In the genomic region with DNA sequence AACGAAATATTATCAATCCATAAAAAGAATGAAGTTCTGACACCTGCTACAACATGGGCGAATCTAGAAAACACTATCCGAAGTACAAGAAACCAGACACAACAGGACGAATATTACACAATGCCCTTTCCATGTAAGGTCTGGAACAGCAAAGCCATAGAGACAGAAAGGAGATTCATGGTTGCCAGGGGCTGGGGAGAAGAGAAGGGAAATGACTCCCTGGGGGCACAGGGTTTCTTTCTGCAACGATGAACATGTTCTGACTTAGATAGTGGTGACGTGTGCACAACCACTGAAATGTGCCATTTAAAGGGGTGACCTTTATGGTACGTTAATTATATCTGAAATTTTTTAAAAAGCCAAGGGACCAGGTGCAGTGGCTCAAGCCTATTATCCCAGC, we compare ENCODE assay signal across 21 cellular contexts. TPM values are rescaled to one million over a fixed set of nuclear protein-coding genes. Genes with fewer than 3 reads are reported as not detected.
"Had no signal": no experiment of that assay in that cellular context is flagged by ENCODE, and none has a peak within 500 bp of the region (broad histone marks: within the 10 kb centered on the region; RNA-seq: fewer than 3 reads in every experiment).

No MANE protein-coding gene starts in this region.

- H3K4me1 ChIP-seq: colonic mucosa, esophagus muscularis mucosa, heart left ventricle, pancreas, tibial artery had no signal

- H3K27ac ChIP-seq: colonic mucosa, dorsolateral prefrontal cortex, esophagus muscularis mucosa, heart left ventricle, pancreas, tibial artery, WERI-Rb-1 had no signal

- DNase-seq: activated CD4-positive, alpha-beta T cell treated with anti-CD3 and anti-CD28 coated beads, Interleukin-2, amount 10 ng/mL, durations not matched to agents 7 days and 5 days; activated CD4-positive, CD25-positive, alpha-beta regulatory T cell treated with anti-CD3 and anti-CD28 coated beads, Interleukin-2, amount 50 U/mL, for 72 hours; activated CD8-positive, alpha-beta memory T cell treated with anti-CD3 and anti-CD28 coated beads, Interleukin-2, amount 10 ng/mL, durations not matched to agents 7 days and 5 days; activated CD8-positive, alpha-beta T cell treated with anti-CD3 and anti-CD28 coated beads for 36 hours; activated gamma-delta T cell; activated T-cell treated with anti-CD3 and anti-CD28 coated beads for 4 hours; colonic mucosa; dorsolateral prefrontal cortex; effector memory CD8-positive, alpha-beta T cell; heart left ventricle; left ventricle myocardium superior; pancreas; right cardiac atrium; stimulated activated CD4-positive, alpha-beta T cell treated with anti-CD3 and anti-CD28 coated beads, Interleukin-12 subunit alpha, Interleukin-12 subunit beta, amount 100 ng/mL, for 4 hours; stimulated activated naive CD8-positive, alpha-beta T cell treated with anti-CD3 and anti-CD28 coated beads, Interleukin-15, amount 100 ng/mL, for 72 hours; tibial artery; WERI-Rb-1 had no signal

- H3K9me3 Mint-ChIP-seq: activated CD4-positive, alpha-beta T cell treated with anti-CD3 and anti-CD28 coated beads, Interleukin-2, amount 10 ng/mL, durations not matched to agents 7 days and 5 days; activated CD8-positive, alpha-beta T cell treated with anti-CD3 and anti-CD28 coated beads for 36 hours; activated naive CD4-positive, alpha-beta T cell treated with anti-CD3 and anti-CD28 coated beads, Interleukin-2, amount 50 U/mL, for 72 hours; activated T-helper 1 cell treated with anti-CD3 and anti-CD28 coated beads, Interleukin-12 subunit alpha, Interleukin-12 subunit beta, Interleukin-2, Interleukin-4 antibody, amounts not matched to agents 30 ng/mL and 10 ng/mL and 1 ng/mL, durations not matched to agents 14 hours and 24 hours and 36 hours; effector memory CD8-positive, alpha-beta T cell; natural killer cell treated with Interleukin-12 subunit alpha and Interleukin-12 subunit beta and Interleukin-15 and Interleukin-18, amount 100 ng/mL, for 72 hours; stimulated activated naive CD8-positive, alpha-beta T cell treated with anti-CD3 and anti-CD28 coated beads, Interleukin-15, amount 100 ng/mL, for 72 hours had no signal

- H3K4me3 Mint-ChIP-seq: activated CD4-positive, alpha-beta T cell treated with anti-CD3 and anti-CD28 coated beads, Interleukin-2, amount 10 ng/mL, durations not matched to agents 7 days and 5 days; activated CD8-positive, alpha-beta memory T cell treated with anti-CD3 and anti-CD28 coated beads, Interleukin-2, amount 10 ng/mL, durations not matched to agents 7 days and 5 days; activated CD8-positive, alpha-beta T cell treated with anti-CD3 and anti-CD28 coated beads for 36 hours; activated T-helper 1 cell treated with anti-CD3 and anti-CD28 coated beads, Interleukin-12 subunit alpha, Interleukin-12 subunit beta, Interleukin-2, Interleukin-4 antibody, amounts not matched to agents 30 ng/mL and 10 ng/mL and 1 ng/mL, durations not matched to agents 14 hours and 24 hours and 36 hours; effector memory CD8-positive, alpha-beta T cell; natural killer cell treated with Interleukin-12 subunit alpha and Interleukin-12 subunit beta and Interleukin-15 and Interleukin-18, amount 100 ng/mL, for 72 hours; stimulated activated naive CD8-positive, alpha-beta T cell treated with anti-CD3 and anti-CD28 coated beads, Interleukin-15, amount 100 ng/mL, for 72 hours had no signal

- H3K27me3 Mint-ChIP-seq: activated CD4-positive, alpha-beta T cell treated with anti-CD3 and anti-CD28 coated beads, Interleukin-2, amount 10 ng/mL, durations not matched to agents 7 days and 5 days; activated CD8-positive, alpha-beta T cell treated with anti-CD3 and anti-CD28 coated beads for 36 hours; stimulated activated naive CD8-positive, alpha-beta T cell treated with anti-CD3 and anti-CD28 coated beads, Interleukin-15, amount 100 ng/mL, for 72 hours had no signal

- H3K4me1 Mint-ChIP-seq: activated CD4-positive, alpha-beta T cell treated with anti-CD3 and anti-CD28 coated beads, Interleukin-2, amount 10 ng/mL, durations not matched to agents 7 days and 5 days; stimulated activated naive CD8-positive, alpha-beta T cell treated with anti-CD3 and anti-CD28 coated beads, Interleukin-15, amount 100 ng/mL, for 72 hours had no signal

- H3K4me3 ChIP-seq: colonic mucosa, dorsolateral prefrontal cortex, esophagus muscularis mucosa, heart left ventricle, pancreas, tibial artery had no signal

- H3K9me3 ChIP-seq: colonic mucosa, pancreas had no signal

- H3K36me3 Mint-ChIP-seq: activated CD8-positive, alpha-beta memory T cell treated with anti-CD3 and anti-CD28 coated beads, Interleukin-2, amount 10 ng/mL, durations not matched to agents 7 days and 5 days; activated naive CD4-positive, alpha-beta T cell treated with anti-CD3 and anti-CD28 coated beads, Interleukin-2, amount 50 U/mL, for 72 hours; natural killer cell treated with Interleukin-12 subunit alpha and Interleukin-12 subunit beta and Interleukin-15 and Interleukin-18, amount 100 ng/mL, for 72 hours had no signal

- H3K27ac Mint-ChIP-seq: activated CD4-positive, alpha-beta T cell treated with anti-CD3 and anti-CD28 coated beads, Interleukin-2, amount 10 ng/mL, durations not matched to agents 7 days and 5 days; activated CD8-positive, alpha-beta memory T cell treated with anti-CD3 and anti-CD28 coated beads, Interleukin-2, amount 10 ng/mL, durations not matched to agents 7 days and 5 days; activated CD8-positive, alpha-beta T cell treated with anti-CD3 and anti-CD28 coated beads for 36 hours; activated naive CD4-positive, alpha-beta T cell treated with anti-CD3 and anti-CD28 coated beads, Interleukin-2, amount 50 U/mL, for 72 hours; activated T-helper 1 cell treated with anti-CD3 and anti-CD28 coated beads, Interleukin-12 subunit alpha, Interleukin-12 subunit beta, Interleukin-2, Interleukin-4 antibody, amounts not matched to agents 30 ng/mL and 10 ng/mL and 1 ng/mL, durations not matched to agents 14 hours and 24 hours and 36 hours; effector memory CD8-positive, alpha-beta T cell; natural killer cell treated with Interleukin-12 subunit alpha and Interleukin-12 subunit beta and Interleukin-15 and Interleukin-18, amount 100 ng/mL, for 72 hours; stimulated activated naive CD8-positive, alpha-beta T cell treated with anti-CD3 and anti-CD28 coated beads, Interleukin-15, amount 100 ng/mL, for 72 hours had no signal

- ATAC-seq: activated CD8-positive, alpha-beta memory T cell treated with anti-CD3 and anti-CD28 coated beads, Interleukin-2, amount 10 ng/mL, durations not matched to agents 7 days and 5 days; activated CD8-positive, alpha-beta T cell treated with anti-CD3 and anti-CD28 coated beads for 36 hours; activated naive CD4-positive, alpha-beta T cell treated with anti-CD3 and anti-CD28 coated beads, Interleukin-2, amount 50 U/mL, for 72 hours; effector memory CD8-positive, alpha-beta T cell; heart left ventricle; left ventricle myocardium superior; natural killer cell treated with Interleukin-12 subunit alpha and Interleukin-12 subunit beta and Interleukin-15 and Interleukin-18, amount 100 ng/mL, for 72 hours; pancreas; right cardiac atrium; stimulated activated naive CD8-positive, alpha-beta T cell treated with anti-CD3 and anti-CD28 coated beads, Interleukin-15, amount 100 ng/mL, for 72 hours had no signal

- H3K27me3 ChIP-seq: colonic mucosa, esophagus muscularis mucosa, heart left ventricle, pancreas, tibial artery had no signal

- H3K36me3 ChIP-seq: colonic mucosa, esophagus muscularis mucosa, heart left ventricle, pancreas, tibial artery, WERI-Rb-1 had no signal

RNA-seq across cellular contexts. Expression of a gene that starts 28.3 kb away (rescaled TPM):
- total RNA-seq: activated CD4-positive, alpha-beta T cell treated with anti-CD3 and anti-CD28 coated beads, Interleukin-2, amount 10 ng/mL, durations not matched to agents 7 days and 5 days; activated CD8-positive, alpha-beta memory T cell treated with anti-CD3 and anti-CD28 coated beads, Interleukin-2, amount 10 ng/mL, durations not matched to agents 7 days and 5 days; activated CD8-positive, alpha-beta T cell treated with anti-CD3 and anti-CD28 coated beads for 36 hours; activated naive CD4-positive, alpha-beta T cell treated with anti-CD3 and anti-CD28 coated beads, Interleukin-2, amount 50 U/mL, for 72 hours; activated T-helper 1 cell treated with anti-CD3 and anti-CD28 coated beads, Interleukin-12 subunit alpha, Interleukin-12 subunit beta, Interleukin-2, Interleukin-4 antibody, amounts not matched to agents 30 ng/mL and 10 ng/mL and 1 ng/mL, durations not matched to agents 14 hours and 24 hours and 36 hours; left ventricle myocardium superior; natural killer cell treated with Interleukin-12 subunit alpha and Interleukin-12 subunit beta and Interleukin-15 and Interleukin-18, amount 100 ng/mL, for 72 hours had no signal

RNA-seq across cellular contexts. Expression of a gene that starts 48.9 kb away (rescaled TPM):
- total RNA-seq: activated CD4-positive, alpha-beta T cell treated with anti-CD3 and anti-CD28 coated beads, Interleukin-2, amount 10 ng/mL, durations not matched to agents 7 days and 5 days; activated CD8-positive, alpha-beta memory T cell treated with anti-CD3 and anti-CD28 coated beads, Interleukin-2, amount 10 ng/mL, durations not matched to agents 7 days and 5 days; activated CD8-positive, alpha-beta T cell treated with anti-CD3 and anti-CD28 coated beads for 36 hours; activated naive CD4-positive, alpha-beta T cell treated with anti-CD3 and anti-CD28 coated beads, Interleukin-2, amount 50 U/mL, for 72 hours; activated T-helper 1 cell treated with anti-CD3 and anti-CD28 coated beads, Interleukin-12 subunit alpha, Interleukin-12 subunit beta, Interleukin-2, Interleukin-4 antibody, amounts not matched to agents 30 ng/mL and 10 ng/mL and 1 ng/mL, durations not matched to agents 14 hours and 24 hours and 36 hours had no signal
